ENCODE assay signal across 15 cellular contexts in genomic region chr7:99011706-99012404, GRCh38.
DNase-seq lines count a peak whose midpoint lies in the region; ATAC-seq and TF ChIP-seq lines count a peak whose summit lies in the region.
"Had no signal": no experiment of that assay in that cellular context is flagged by ENCODE, and none has a peak within 500 bp of the region (broad histone marks: within the 10 kb centered on the region; RNA-seq: fewer than 3 reads in every experiment).

No MANE protein-coding gene starts in this region.

- intact Hi-C loops in cardiac septum (cut with DNase I) (no loop called here), Right ventricle myocardium inferior (cut with DNase I) (no loop called here)

- WGBS in endodermal cell (ENCODE audit: insufficient coverage in 1 of 2, insufficient read length in 1 of 2), 2 experiments, result 97 to 98% methylated on average over 33 to 36 of the region's 36 CpGs

- H3K4me1 Mint-ChIP-seq in endodermal cell (no peaks in the 10 kb centered on the region), osteocyte (ENCODE audit: unreplicated experiment) (no peaks in the 10 kb centered on the region)

- no peak overlapping the region for H3K27ac Mint-ChIP-seq in endodermal cell
- H3K27ac Mint-ChIP-seq in osteocyte (ENCODE audit: unreplicated experiment), result no peak overlapping the region

- H3K9me3 ChIP-seq in endodermal cell (ENCODE audit: control insufficient read depth, low read length), result no peaks in the 10 kb centered on the region

- no peaks in the 10 kb centered on the region for H3K27me3 ChIP-seq in endodermal cell (ENCODE audit: control insufficient read depth, insufficient read depth, low read length, poor library complexity, severe bottlenecking)
- H3K27me3 ChIP-seq: BLaER1 treated with 17β-estradiol and CSF1 and Interleukin-3, amounts not matched to agents 10 nM and 100 nM had no signal

- no peaks in the 10 kb centered on the region for H3K4me1 ChIP-seq in endodermal cell (ENCODE audit: control insufficient read depth, insufficient read depth, low read length)

- peaks cover 6% of the 10 kb centered on the region for H3K9me3 Mint-ChIP-seq in endodermal cell
- H3K9me3 Mint-ChIP-seq in osteocyte (ENCODE audit: unreplicated experiment), result peaks cover 4% of the 10 kb centered on the region

- H3K4me3 ChIP-seq in endodermal cell (ENCODE audit: low read length), result no peak overlapping the region
- H3K4me3 ChIP-seq: BLaER1 treated with 17β-estradiol and CSF1 and Interleukin-3, amounts not matched to agents 10 nM and 100 nM had no signal

- peaks cover 84% of the 10 kb centered on the region for H3K36me3 Mint-ChIP-seq in endodermal cell (ENCODE audit: low read depth)
- peaks cover 63% of the 10 kb centered on the region for H3K36me3 Mint-ChIP-seq in osteocyte (ENCODE audit: unreplicated experiment)

- no peak overlapping the region for H3K27ac ChIP-seq in endodermal cell (ENCODE audit: low read depth, low read length)
- H3K27ac ChIP-seq: BLaER1 treated with 17β-estradiol and CSF1 and Interleukin-3, amounts not matched to agents 10 nM and 100 nM; KMS-11 had no signal

- no peak overlapping the region for H3K9ac ChIP-seq in endodermal cell (ENCODE audit: extremely low read depth, low read length, poor library complexity, severe bottlenecking)
- H3K9ac ChIP-seq: BLaER1 treated with 17β-estradiol and CSF1 and Interleukin-3, amounts not matched to agents 10 nM and 100 nM; KMS-11 had no signal

- peaks cover 74% of the 10 kb centered on the region for H3K36me3 ChIP-seq in endodermal cell (ENCODE audit: control insufficient read depth, insufficient read depth, low read length)

- DNase-seq in cardiac septum (ENCODE audit: low spot score) (peak; percentile 59), Right ventricle myocardium inferior (ENCODE audit: missing footprints) (no peak), endodermal cell (peak; percentile 33), osteocyte (ENCODE audit: extremely low spot score, unreplicated experiment) (peak; percentile 82), HT-29 (ENCODE audit: low spot score) (no peak), NCI-H2107 treated with DMSO at 0.1 percent for 48 hours (lab: John Stamatoyannopoulos, UW; ENCODE audit: unreplicated experiment) (no peak)
- DNase-seq: DND-41, NCI-H1436 treated with DMSO at 0.1 percent for 48 hours, NCI-H2081, NCI-H510A treated with DMSO at 0.1 percent for 48 hours, NCI-H82, PC-3 had no signal

- H3K27me3 Mint-ChIP-seq in endodermal cell (ENCODE audit: insufficient read depth) (no peaks in the 10 kb centered on the region), osteocyte (ENCODE audit: unreplicated experiment) (no peaks in the 10 kb centered on the region)

- TF ChIP-seq CTCF in endodermal cell (conservative IDR thresholded peaks at IDR 0.05), result no peak
- TF ChIP-seq CTCF in osteocyte (IDR thresholded peaks at IDR 0.05), result no peak

- H3K4me3 Mint-ChIP-seq in endodermal cell, result no peak overlapping the region
- no peak overlapping the region for H3K4me3 Mint-ChIP-seq in osteocyte (ENCODE audit: unreplicated experiment)

- ATAC-seq in Right ventricle myocardium inferior (no peak), GM19023 (IDR thresholded peaks at IDR 0.05; ENCODE audit: unreplicated experiment) (no peak)
- ATAC-seq: PC-3 had no signal

Comparison
In these comparisons a context has a peak if more than half of its experiments do, and no peak if none do; other contexts are left out.
1. DNase-seq: peak in cardiac septum (single experiment), endodermal cell (single experiment) and osteocyte (single experiment); none in Right ventricle myocardium inferior (single experiment), HT-29 (single experiment) and NCI-H2107 treated with DMSO at 0.1 percent for 48 hours (single experiment).